6 cellular contexts compared by ENCODE assay signal in genomic region chr11:113935858-113936257, GRCh38. TPM values are rescaled to one million over a fixed set of nuclear protein-coding genes. Genes with fewer than 3 reads are reported as not detected.
"Had no signal": no experiment of that assay in that cellular context is flagged by ENCODE, and none has a peak within 500 bp of the region (broad histone marks: within the 10 kb centered on the region; RNA-seq: fewer than 3 reads in every experiment).

No MANE protein-coding gene starts in this region.

- ATAC-seq: GM23338 had no signal

- DNase-seq: H9, HCEC 1CT, IMR-90 had no signal

RNA-seq across cellular contexts. Expression of gene HTR3B, which starts 31.3 kb away (rescaled TPM):
- total RNA-seq: GM23338, H1, H9, HT-29, IMR-90 had no signal

RNA-seq across cellular contexts. Expression of gene HTR3A, which starts 39.0 kb away (rescaled TPM):
- total RNA-seq: HT-29, IMR-90 had no signal
